11 cellular contexts compared by ENCODE assay signal in genomic region chr2:7007488-7007845, GRCh38.
DNase-seq lines count a peak whose midpoint lies in the region; ATAC-seq, FAIRE-seq and TF ChIP-seq lines count a peak whose summit lies in the region.
"Had no signal": no experiment of that assay in that cellular context is flagged by ENCODE, and none has a peak within 500 bp of the region (broad histone marks: within the 10 kb centered on the region; RNA-seq: fewer than 3 reads in every experiment).

No MANE protein-coding gene starts in this region.

- H3K27me3 ChIP-seq in GM12878 (replicated peaks in 1 of 2; ENCODE audit: control insufficient read depth in 2 of 2, insufficient read depth in 2 of 2, low read length in 1 of 2), result no peaks in the 10 kb centered on the region; a peak in 1 of 4 replicates
- H3K27me3 ChIP-seq in psoas muscle (ENCODE audit: insufficient read depth in 3 of 3, low read length in 2 of 3), result no peaks in the 10 kb centered on the region

- H3K4me2 ChIP-seq in GM12878 (ENCODE audit: control insufficient read depth, insufficient read depth), result peak overlapping the region; percentile 33; the same call in 1 of the 2 replicates

- WGBS in GM12878 (ENCODE audit: insufficient coverage, insufficient replicate concordance, low lambda C conversion rate, missing lambda C conversion rate), result 42% methylated on average over 9 of the region's 9 CpGs
- 46 to 63% (median 54%) methylated on average over 9 of the region's 9 CpGs for WGBS in psoas muscle, 3 donors

- no peaks in the 10 kb centered on the region for H4K20me1 ChIP-seq in GM12878 (ENCODE audit: control insufficient read depth, insufficient read depth)

- peaks cover 0 to 2% (median 0%) of the 10 kb centered on the region in 7 donors for H3K9me3 Mint-ChIP-seq in CD14-positive monocyte

- no peak for TF ChIP-seq POLR2A in GM12878 (IDR thresholded peaks at IDR 0.05; ENCODE audit: low read depth, low read length)

- H3K27ac Mint-ChIP-seq in CD14-positive monocyte, result peak overlapping the region in 5 of 7 donors; percentile 33 to 88 (median 84)

- peak overlapping the region; percentile 76 to 92 for H3K4me3 Mint-ChIP-seq in CD14-positive monocyte

- H3K36me3 ChIP-seq in GM12878 (ENCODE audit: control insufficient read depth in 2 of 2, insufficient read depth in 2 of 2, low read length in 1 of 2) (no peaks in the 10 kb centered on the region), psoas muscle (ENCODE audit: insufficient read depth in 1 of 2, low read depth in 1 of 2) (no peaks in the 10 kb centered on the region)

- peaks cover 11% of the 10 kb centered on the region for H3K4me1 ChIP-seq in GM12878 (ENCODE audit: control insufficient read depth, insufficient read depth, low read length)
- peaks cover 68% of the 10 kb centered on the region for H3K4me1 ChIP-seq in psoas muscle

- RAD21 ChIA-PET in GM12878 (lab: Charles Lee; ENCODE audit: unreplicated experiment), result interaction anchor here (1.0 to 1.4 kb wide), 2 partner anchors 91 to 110 kb away, joined by 3 to 5 read pairs; no protein-coding TSS in a partner anchor

- POLR2A ChIA-PET in GM12878 (lab: Charles Lee), result no interaction called here

- DNase-seq in CD14-positive monocyte (ENCODE audit: low spot score) (no peak), GM12878 (ENCODE audit: low read depth, low spot score) (no peak), psoas muscle (no peak), iPS-NIHi7 (ENCODE audit: extremely low spot score) (no peak), SKM-1 treated with dmso at 0.1 percent for 144 hours (lab: John Stamatoyannopoulos, UW; ENCODE audit: unreplicated experiment) (no peak), SIG-M5 treated with dmso at 0.1 percent for 504 hours (lab: John Stamatoyannopoulos, UW; ENCODE audit: unreplicated experiment) (no peak)
- DNase-seq: activated CD8-positive, alpha-beta memory T cell treated with anti-CD3 and anti-CD28 coated beads, Interleukin-2, amount 50 U/mL, for 48 hours; NCI-H1417 had no signal

- H2AFZ ChIP-seq in GM12878 (ENCODE audit: control insufficient read depth, low read depth, low read length), result no peak overlapping the region; the same call in 1 of the 2 replicates

- BruUV-seq in GM12878 (replicated peaks; lab: Mats Ljungman, UMichigan), result no TSS peak

- peak; percentile 18 for ATAC-seq in GM21825 (IDR thresholded peaks at IDR 0.05; ENCODE audit: unreplicated experiment)
- peak; percentile 45 for ATAC-seq in GM12878
- ATAC-seq in psoas muscle, result no peak
- ATAC-seq in HG02938 (IDR thresholded peaks at IDR 0.05; ENCODE audit: unreplicated experiment), result no peak

- no peak for TF ChIP-seq CTCF in CD14-positive monocyte (IDR thresholded peaks at IDR 0.05)
- no peak for TF ChIP-seq CTCF in GM12878 (IDR thresholded peaks at IDR 0.05 in 2 of 3, conservative IDR thresholded peaks at IDR 0.05 in 1 of 3; ENCODE audit: control insufficient read depth in 2 of 3, extremely low read depth in 1 of 3, insufficient read depth in 1 of 3, low read depth in 3 of 3, low read length in 3 of 3)
- no peak for TF ChIP-seq CTCF in psoas muscle (IDR thresholded peaks at IDR 0.05)

- H3K9ac ChIP-seq in GM12878 (ENCODE audit: control insufficient read depth, insufficient read depth, low read length), result no peak overlapping the region

- no peak for TF ChIP-seq EP300 in GM12878 (IDR thresholded peaks at IDR 0.05; ENCODE audit: borderline replicate concordance in 1 of 2, control insufficient read depth in 1 of 2, low read depth in 2 of 2, low read length in 2 of 2)

- SMC1A ChIA-PET in GM12878 (lab: Charles Lee; ENCODE audit: uncharacterized antibody, unreplicated experiment), result interaction anchor here (0.9 to 1.4 kb wide), 2 partner anchors 91 to 111 kb away, joined by 3 to 4 read pairs; no protein-coding TSS in a partner anchor

- peaks cover 0 to 2% (median 0%) of the 10 kb centered on the region in 3 donors for H3K27me3 Mint-ChIP-seq in CD14-positive monocyte (ENCODE audit: low read depth in 3 of 3)

- H3K4me3 ChIP-seq in GM12878, result no peak overlapping the region
- peak overlapping the region; percentile 22 for H3K4me3 ChIP-seq in psoas muscle

- H3K79me2 ChIP-seq in GM12878 (ENCODE audit: control insufficient read depth, insufficient read depth, low read length), result no peaks in the 10 kb centered on the region

- CTCF ChIA-PET in GM12878 (lab: Yijun Ruan, JAX), result interaction anchor here (1.0 to 1.3 kb wide), 2 partner anchors 37 to 84 kb away, joined by 4 to 6 read pairs; no protein-coding TSS in a partner anchor

- in situ Hi-C loops in GM12878 (cut with MboI), result no loop called here

- TF ChIP-seq RAD21 in GM12878 (IDR thresholded peaks at IDR 0.05; ENCODE audit: insufficient read depth, low read depth, low read length), result no peak

- intact Hi-C loops in CD14-positive monocyte (cut with micrococcal nuclease), result loop anchor here in 1 of 2 donors (10.0 kb wide), 1 partner anchor 93 kb away; the partner anchor contains the start of gene RNF144A
- intact Hi-C loops in GM12878 (cut with micrococcal nuclease; ENCODE audit: unreplicated experiment), result no loop called here
- intact Hi-C loops in psoas muscle (cut with DNase I), result loop anchor here in 1 of 2 donors (5.0 kb wide), 1 partner anchor 40 kb away; no protein-coding TSS in a partner anchor

- H3K27ac ChIP-seq in GM12878 (ENCODE audit: control insufficient read depth, insufficient read depth) (no peak overlapping the region), psoas muscle (peak overlapping the region; percentile 90)

- no peaks in the 10 kb centered on the region for H3K36me3 Mint-ChIP-seq in CD14-positive monocyte

- H3K4me1 Mint-ChIP-seq in CD14-positive monocyte, result peaks cover 58% of the 10 kb centered on the region

- H3K9me3 ChIP-seq in GM12878 (replicated peaks; ENCODE audit: control insufficient read depth, insufficient read depth, low read length) (no peaks in the 10 kb centered on the region), psoas muscle (no peaks in the 10 kb centered on the region)

- no peak for FAIRE-seq in GM12878 (lab: Jason Lieb, UNC)
- FAIRE-seq: small intestine had no signal

TF ChIP-seq in GM12878, 131 proteins besides CTCF, POLR2A, EP300 and RAD21:
- TF ChIP-seq FOS (IDR thresholded peaks at IDR 0.05; ENCODE audit: borderline replicate concordance, extremely low read depth, insufficient read length) (no peak), ETV6 (conservative IDR thresholded peaks at IDR 0.05 in 1 of 2, IDR thresholded peaks at IDR 0.05 in 1 of 2; ENCODE audit: borderline replicate concordance in 1 of 2, low read depth in 1 of 2) (no peak), NFYA (IDR thresholded peaks at IDR 0.05; ENCODE audit: borderline replicate concordance, low read depth, low read length) (no peak), SREBF1 (IDR thresholded peaks at IDR 0.05; ENCODE audit: low read length) (no peak), FOXM1 (IDR thresholded peaks at IDR 0.05; ENCODE audit: low read depth, low read length) (no peak), TCF3 (IDR thresholded peaks at IDR 0.05; ENCODE audit: borderline replicate concordance, insufficient read depth, low read depth, low read length) (no peak), NKRF (conservative IDR thresholded peaks at IDR 0.05) (no peak), CREB1 (IDR thresholded peaks at IDR 0.05; ENCODE audit: low read depth) (no peak), IKZF2 (IDR thresholded peaks at IDR 0.05) (no peak), PML (IDR thresholded peaks at IDR 0.05; ENCODE audit: low read length) (no peak)

Comparison
In these comparisons a context has a peak if more than half of its experiments do, and no peak if none do; other contexts are left out.
1. ATAC-seq: peak in GM21825 (single experiment) and GM12878 (single experiment); none in psoas muscle (0 of 4) and HG02938 (single experiment).